13 cellular contexts compared by ENCODE assay signal in genomic region chr13:48896312-48896711, GRCh38.
DNase-seq lines count a peak whose midpoint lies in the region; ATAC-seq and TF ChIP-seq lines count a peak whose summit lies in the region.
"Had no signal": no experiment of that assay in that cellular context is flagged by ENCODE, and none has a peak within 500 bp of the region (broad histone marks: within the 10 kb centered on the region; RNA-seq: fewer than 3 reads in every experiment).

No MANE protein-coding gene starts in this region.

- TF ChIP-seq CTCF in progenitor cell of endocrine pancreas (IDR thresholded peaks at IDR 0.05; ENCODE audit: unreplicated experiment), result no peak

- H3K27me3 Mint-ChIP-seq in progenitor cell of endocrine pancreas, result peaks cover under 1% of the 10 kb centered on the region

- no peaks in the 10 kb centered on the region for H3K9me3 Mint-ChIP-seq in progenitor cell of endocrine pancreas (ENCODE audit: low read depth)
- H3K9me3 Mint-ChIP-seq: IgD-negative memory B cell had no signal

- ATAC-seq in SK-N-SH treated with all-trans-retinoic acid at 6 μM for 48 hours (peak; percentile 10; the same call in 1 of the 3 replicates), GM18502 (IDR thresholded peaks at IDR 0.05; ENCODE audit: poor library complexity, unreplicated experiment) (no peak)

- no peak overlapping the region for H3K27ac Mint-ChIP-seq in progenitor cell of endocrine pancreas
- H3K27ac Mint-ChIP-seq: IgD-negative memory B cell had no signal

- no peaks in the 10 kb centered on the region for H3K4me1 Mint-ChIP-seq in progenitor cell of endocrine pancreas (ENCODE audit: low read depth)
- H3K4me1 Mint-ChIP-seq: IgD-negative memory B cell had no signal

- H3K4me3 Mint-ChIP-seq in progenitor cell of endocrine pancreas (ENCODE audit: low read depth), result no peak overlapping the region
- H3K4me3 Mint-ChIP-seq: IgD-negative memory B cell had no signal

- DNase-seq in AG08395 (ENCODE audit: low spot score) (peak; percentile 10), Kasumi-1 (lab: John Stamatoyannopoulos, UW) (peak; percentile 40 to 63), fibroblast of peridontal ligament (ENCODE audit: extremely low read depth) (peak; percentile 31), middle frontal gyrus (ENCODE audit: extremely low spot score, low spot score) (no peak), progenitor cell of endocrine pancreas (ENCODE audit: low spot score, unreplicated experiment) (no peak), activated T-cell treated with anti-CD3 and anti-CD28 coated beads for 4 hours (no peak)
- DNase-seq: activated CD4-positive, CD25-positive, alpha-beta regulatory T cell; NCI-H187 treated with DMSO at 0.1 percent for 48 hours; NCI-H774; thyroid gland had no signal

- H3K36me3 Mint-ChIP-seq in progenitor cell of endocrine pancreas (ENCODE audit: insufficient read depth), result no peaks in the 10 kb centered on the region
- H3K36me3 Mint-ChIP-seq: IgD-negative memory B cell had no signal

TF ChIP-seq in SK-N-SH treated with all-trans-retinoic acid at 6 μM for 48 hours, 23 proteins besides CTCF, POLR2A, EP300 and RAD21:
- no peak for TF ChIP-seq OSR1 (CRISPR knock-in tag; IDR thresholded peaks at IDR 0.05)
- no peak for TF ChIP-seq ZFP3 (CRISPR knock-in tag; IDR thresholded peaks at IDR 0.05)
- TF ChIP-seq ZFP30 (CRISPR knock-in tag; IDR thresholded peaks at IDR 0.05), result no peak
- TF ChIP-seq, protein P1, sequence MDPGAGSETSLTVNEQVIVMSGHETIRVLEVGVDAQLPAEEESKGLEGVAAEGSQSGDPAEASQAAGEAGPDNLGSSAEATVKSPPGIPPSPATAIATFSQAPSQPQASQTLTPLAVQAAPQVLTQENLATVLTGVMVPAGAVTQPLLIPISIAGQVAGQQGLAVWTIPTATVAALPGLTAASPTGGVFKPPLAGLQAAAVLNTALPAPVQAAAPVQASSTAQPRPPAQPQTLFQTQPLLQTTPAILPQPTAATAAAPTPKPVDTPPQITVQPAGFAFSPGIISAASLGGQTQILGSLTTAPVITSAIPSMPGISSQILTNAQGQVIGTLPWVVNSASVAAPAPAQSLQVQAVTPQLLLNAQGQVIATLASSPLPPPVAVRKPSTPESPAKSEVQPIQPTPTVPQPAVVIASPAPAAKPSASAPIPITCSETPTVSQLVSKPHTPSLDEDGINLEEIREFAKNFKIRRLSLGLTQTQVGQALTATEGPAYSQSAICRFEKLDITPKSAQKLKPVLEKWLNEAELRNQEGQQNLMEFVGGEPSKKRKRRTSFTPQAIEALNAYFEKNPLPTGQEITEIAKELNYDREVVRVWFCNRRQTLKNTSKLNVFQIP (CRISPR knock-in tag; IDR thresholded peaks at IDR 0.05; ENCODE audit: borderline replicate concordance, low read depth), result no peak
- TF ChIP-seq ESRRG (CRISPR knock-in tag; IDR thresholded peaks at IDR 0.05), result no peak
- no peak for TF ChIP-seq SNAI2 (CRISPR knock-in tag; IDR thresholded peaks at IDR 0.05)

Comparison
In these comparisons a context has a peak if more than half of its experiments do, and no peak if none do; other contexts are left out.
1. DNase-seq: peak in AG08395 (single experiment), Kasumi-1 (2 of 2) and fibroblast of peridontal ligament (single experiment); none in middle frontal gyrus (single experiment), progenitor cell of endocrine pancreas (single experiment) and activated T-cell treated with anti-CD3 and anti-CD28 coated beads for 4 hours (single experiment).